16 cellular contexts compared by ENCODE assay signal in the genomic region with DNA sequence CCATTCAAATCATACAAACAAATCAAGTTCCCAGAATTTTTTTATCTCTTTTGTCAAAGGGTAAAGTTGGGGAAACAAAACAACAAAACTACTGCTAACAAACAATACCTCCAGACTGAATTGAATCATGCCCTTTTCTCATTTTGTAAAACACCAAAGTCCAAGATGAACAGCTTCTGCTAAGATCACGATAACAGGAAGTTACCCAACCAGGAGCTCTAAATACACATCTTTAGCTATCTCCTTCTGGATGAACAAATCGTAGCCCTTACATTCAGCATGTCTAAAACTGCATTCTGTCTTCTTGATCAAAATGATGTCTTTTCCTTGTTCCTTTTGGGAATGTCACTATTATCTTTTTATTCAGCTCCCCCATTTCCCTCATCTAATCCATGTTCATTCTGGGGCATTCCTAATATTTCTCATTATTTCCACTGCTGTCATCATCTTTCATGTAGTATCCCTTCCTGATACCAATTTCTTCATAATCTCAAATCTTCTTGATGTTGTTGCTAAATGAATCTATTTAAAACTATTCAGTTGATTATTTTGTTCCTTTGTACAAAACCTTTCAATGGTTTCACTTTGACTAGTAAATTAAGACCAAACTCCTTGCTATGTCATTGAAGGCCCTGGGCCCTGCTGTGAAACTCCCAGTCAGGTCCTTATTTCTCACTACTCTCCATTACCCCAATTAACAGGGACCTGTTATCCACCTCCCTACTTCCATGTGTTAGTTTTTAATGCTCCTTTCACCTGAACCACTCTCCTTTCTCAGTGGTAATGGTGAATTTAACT.
A peak's percentile ranks its signal among the peaks of the same experiment; 100 is the strongest.
DNase-seq lines count a peak whose midpoint lies in the region; ATAC-seq and TF ChIP-seq lines count a peak whose summit lies in the region.
"Had no signal": no experiment of that assay in that cellular context is flagged by ENCODE, and none has a peak within 500 bp of the region (broad histone marks: within the 10 kb centered on the region; RNA-seq: fewer than 3 reads in every experiment).

No MANE protein-coding gene starts in this region.

- H3K4me3 ChIP-seq in WERI-Rb-1 (ENCODE audit: low read depth, low read length) (no peak overlapping the region), upper lobe of right lung (no peak overlapping the region)
- H3K4me3 ChIP-seq: A549, gastroesophageal sphincter, Peyer's patch had no signal

- ATAC-seq in GM19351 (IDR thresholded peaks at IDR 0.05; ENCODE audit: unreplicated experiment) (peak; percentile 40), HG03439 (IDR thresholded peaks at IDR 0.05; ENCODE audit: unreplicated experiment) (peak; percentile 35), GM18498 (IDR thresholded peaks at IDR 0.05; ENCODE audit: unreplicated experiment) (no peak), upper lobe of right lung (no peak)
- ATAC-seq: A549, gastroesophageal sphincter had no signal

- TF ChIP-seq CTCF in WERI-Rb-1 (IDR thresholded peaks at IDR 0.05; ENCODE audit: low read depth, low read length) (no peak), upper lobe of right lung (IDR thresholded peaks at IDR 0.05) (no peak)

- peaks cover 46% of the 10 kb centered on the region for H3K27me3 ChIP-seq in WERI-Rb-1 (ENCODE audit: insufficient read depth, low read depth, severe bottlenecking)
- H3K27me3 ChIP-seq in upper lobe of right lung, result no peaks in the 10 kb centered on the region
- H3K27me3 ChIP-seq: gastroesophageal sphincter, Peyer's patch had no signal

- no peaks in the 10 kb centered on the region for H3K36me3 ChIP-seq in WERI-Rb-1
- no peaks in the 10 kb centered on the region for H3K36me3 ChIP-seq in upper lobe of right lung
- H3K36me3 ChIP-seq: Peyer's patch had no signal

- H3K27ac ChIP-seq in WERI-Rb-1, result no peak overlapping the region
- no peak overlapping the region for H3K27ac ChIP-seq in upper lobe of right lung
- H3K27ac ChIP-seq: A549, gastroesophageal sphincter, Peyer's patch had no signal

- no peaks in the 10 kb centered on the region for H3K4me1 ChIP-seq in upper lobe of right lung
- H3K4me1 ChIP-seq: Peyer's patch had no signal

- peak; percentile 68 to 76 for DNase-seq in AML-193 (lab: John Stamatoyannopoulos, UW)
- DNase-seq in SKM-1 treated with dmso at 0.1 percent for 144 hours (lab: John Stamatoyannopoulos, UW; ENCODE audit: unreplicated experiment), result peak; percentile 76
- no peak for DNase-seq in WERI-Rb-1
- DNase-seq in upper lobe of right lung, result no peak
- no peak for DNase-seq in GOT3 (lab: John Stamatoyannopoulos, UW)
- DNase-seq: activated CD4-positive, alpha-beta T cell treated with anti-CD3 and anti-CD28 coated beads for 1 hour; IMR-90; NCI-H345; Peyer's patch; stimulated activated naive CD4-positive, alpha-beta T cell; T-helper 1 cell had no signal

- H3K9me3 ChIP-seq in WERI-Rb-1 (ENCODE audit: severe bottlenecking), result no peaks in the 10 kb centered on the region
- no peaks in the 10 kb centered on the region for H3K9me3 ChIP-seq in upper lobe of right lung
- H3K9me3 ChIP-seq: A549, gastroesophageal sphincter, Peyer's patch had no signal

- intact Hi-C loops in upper lobe of right lung (cut with DNase I), result no loop called here

Comparison
In these comparisons a context has a peak if more than half of its experiments do, and no peak if none do; other contexts are left out.
1. DNase-seq: peak in AML-193 (2 of 2) and SKM-1 treated with dmso at 0.1 percent for 144 hours (single experiment); none in WERI-Rb-1 (single experiment), upper lobe of right lung (single experiment) and GOT3 (single experiment).
2. ATAC-seq: peak in GM19351 (single experiment) and HG03439 (single experiment); none in GM18498 (single experiment) and upper lobe of right lung (single experiment).